22 cellular contexts compared by ENCODE assay signal in the genomic region with DNA sequence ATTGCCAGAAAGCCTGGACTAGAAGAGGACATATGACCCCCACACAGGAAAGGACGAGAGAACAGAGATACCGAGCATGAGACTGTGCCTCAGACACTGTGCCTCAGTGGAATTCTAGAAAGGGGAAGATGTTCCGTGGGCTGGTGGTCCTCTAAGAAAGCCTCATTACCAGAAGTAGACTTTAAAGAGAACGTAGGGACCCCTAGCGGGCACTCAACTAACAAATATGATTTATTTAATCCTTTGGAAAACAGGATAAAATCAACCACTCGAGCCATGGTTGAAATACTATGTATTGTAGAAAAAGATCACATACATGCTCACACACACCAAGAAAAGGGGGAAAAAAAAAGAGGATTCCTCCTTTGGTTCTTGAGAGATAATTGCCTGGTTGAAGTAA.
DNase-seq lines count a peak whose midpoint lies in the region; ATAC-seq and TF ChIP-seq lines count a peak whose summit lies in the region.
"Had no signal": no experiment of that assay in that cellular context is flagged by ENCODE, and none has a peak within 500 bp of the region (broad histone marks: within the 10 kb centered on the region; RNA-seq: fewer than 3 reads in every experiment).

No MANE protein-coding gene starts in this region.

- no peak overlapping the region for H3K4me3 ChIP-seq in GM12865 (ENCODE audit: low read depth, low read length)
- H3K4me3 ChIP-seq: BLaER1 treated with 17β-estradiol and CSF1 and Interleukin-3, amounts not matched to agents 10 nM and 100 nM; GM12878; GM23248; PC-9 had no signal

- ATAC-seq in HG03342 (IDR thresholded peaks at IDR 0.05; ENCODE audit: unreplicated experiment), result no peak
- ATAC-seq: GM12878, HepG2 had no signal

- TF ChIP-seq CTCF in 22Rv1 (IDR thresholded peaks at IDR 0.05), result peak; percentile 45
- no peak for TF ChIP-seq CTCF in GM12865 (IDR thresholded peaks at IDR 0.05; ENCODE audit: insufficient read depth, low read depth, low read length, missing control alignments)

- H3K27ac ChIP-seq in 22Rv1, result no peak overlapping the region
- H3K27ac ChIP-seq: BLaER1 treated with 17β-estradiol and CSF1 and Interleukin-3, amounts not matched to agents 10 nM and 100 nM; GM23248; KMS-11; PC-9 had no signal

- in situ Hi-C loops in SK-MEL-5 (cut with HindIII; ENCODE audit: low pct_unique_long_range_greater_than_20kb, low sequenced_read_pairs), result no loop called here

- peak; percentile 13 for DNase-seq in GM12865 (ENCODE audit: low read depth)
- peak; percentile 1 for DNase-seq in NCI-H1694 (lab: John Stamatoyannopoulos, UW)
- DNase-seq in SK-MEL-5 (ENCODE audit: low read depth, low spot score), result peak; percentile 26
- DNase-seq in D341Med (ENCODE audit: low spot score), result no peak
- no peak for DNase-seq in DMS114 treated with DMSO at 0.1 percent for 48 hours (lab: John Stamatoyannopoulos, UW; ENCODE audit: unreplicated experiment)
- DNase-seq in GOT3 (lab: John Stamatoyannopoulos, UW), result no peak
- DNase-seq: CD8-positive, alpha-beta memory T cell; GDM1; GM23248; NCI-H1048; NCI-H1436; NCI-H2081; NCI-H510A; NCI-H748 treated with DMSO at 0.1 percent for 48 hours; PC-9; SK-N-SH had no signal

Comparison
In these comparisons a context has a peak if more than half of its experiments do, and no peak if none do; other contexts are left out.
1. DNase-seq: peak in GM12865 (single experiment), NCI-H1694 (single experiment) and SK-MEL-5 (single experiment); none in D341Med (single experiment), DMS114 treated with DMSO at 0.1 percent for 48 hours (single experiment) and GOT3 (single experiment).